ENCODE assay signal across 8 cellular contexts in genomic region chr13:34942732-34943674, GRCh38. TPM values are rescaled to one million over a fixed set of nuclear protein-coding genes. Genes with fewer than 3 reads are reported as not detected.
DNase-seq lines count a peak whose midpoint lies in the region; ATAC-seq and TF ChIP-seq lines count a peak whose summit lies in the region.

No MANE protein-coding gene starts in this region.

- H3K36me3 ChIP-seq in Loucy (ENCODE audit: insufficient read depth, low read length) (no peaks in the 10 kb centered on the region), neuron (ENCODE audit: insufficient read depth, low read length) (no peaks in the 10 kb centered on the region)

- DNase-seq in Caki2 (ENCODE audit: low read depth), result peak; percentile 10
- peak; percentile 22 for DNase-seq in activated CD8-positive, alpha-beta memory T cell treated with anti-CD3 and anti-CD28 coated beads, Interleukin-2, amount 50 U/mL, for 4 hours
- DNase-seq in germinal center (ENCODE audit: low spot score), result peak; percentile 11
- DNase-seq in central memory CD4-positive, alpha-beta T cell, result no peak
- DNase-seq in dermis blood vessel endothelial cell, result no peak

- ATAC-seq in GM21360 (IDR thresholded peaks at IDR 0.05; ENCODE audit: unreplicated experiment), result peak; percentile 29

- no peaks in the 10 kb centered on the region for H3K27me3 ChIP-seq in Loucy (ENCODE audit: insufficient read depth, low read length, poor library complexity, severe bottlenecking)
- H3K27me3 ChIP-seq in neuron (ENCODE audit: insufficient read depth, low read length), result peaks cover 5% of the 10 kb centered on the region

- H3K4me3 ChIP-seq in Loucy (ENCODE audit: low read length, poor library complexity, severe bottlenecking) (peak overlapping the region; percentile 81), neuron (ENCODE audit: low read length) (peak overlapping the region; percentile 71)

- H3K9me2 ChIP-seq in Loucy (replicated peaks; ENCODE audit: low read depth, low read length), result no peaks in the 10 kb centered on the region

- peaks cover 31% of the 10 kb centered on the region for H4K20me1 ChIP-seq in Loucy (ENCODE audit: insufficient read depth, low read length, poor library complexity, severe bottlenecking)

- in situ Hi-C loops in Caki2 (cut with HindIII; ENCODE audit: low pct_unique_long_range_greater_than_20kb, low sequenced_read_pairs), result no loop called here

- H3K4me1 ChIP-seq in Loucy (ENCODE audit: insufficient read depth, low read length, poor library complexity, severe bottlenecking), result peaks cover 33% of the 10 kb centered on the region
- H3K4me1 ChIP-seq in neuron (ENCODE audit: insufficient read depth, low read length), result peaks cover 26% of the 10 kb centered on the region

- peak overlapping the region; percentile 87 for H3K4me2 ChIP-seq in Loucy (ENCODE audit: low read depth, low read length, poor library complexity, severe bottlenecking)

- H2AFZ ChIP-seq in Loucy (ENCODE audit: low read length) (peak overlapping the region; percentile 98), neuron (ENCODE audit: low read depth, low read length) (peak overlapping the region; percentile 96)

- H3K9me3 ChIP-seq in Loucy (ENCODE audit: insufficient read depth, low read depth, low read length) (no peaks in the 10 kb centered on the region), neuron (ENCODE audit: low read length) (no peaks in the 10 kb centered on the region)

- peak overlapping the region; percentile 58 for H3K9ac ChIP-seq in Loucy (ENCODE audit: low read depth, low read length, poor library complexity, severe bottlenecking)

- H3F3A ChIP-seq in Loucy (ENCODE audit: low read depth), result 0 out of 2 replicates have a peak, but pooled peaks cover 3% of the 10 kb centered on the region

- peaks cover 9% of the 10 kb centered on the region; the same call in 1 of the 2 replicates for H3K79me2 ChIP-seq in Loucy (ENCODE audit: insufficient read depth, low read length)

- TF ChIP-seq CTCF in Loucy (conservative IDR thresholded peaks at IDR 0.05; ENCODE audit: low read length), result no peak

RNA-seq across cellular contexts. Expression of gene NBEA, which starts 0.9 kb away (rescaled TPM):
- total RNA-seq in Caki2 (2014; rRNA removed; shearing (Covaris generic); ENCODE audit: low replicate concordance), result 0.41 and 0.51 TPM in 2 replicates
- 2.6 and 3.6 TPM in 2 replicates for total RNA-seq in dermis blood vessel endothelial cell

Comparison
In these comparisons a context has a peak if more than half of its experiments do, and no peak if none do; other contexts are left out.
1. DNase-seq: peak in Caki2 (single experiment), activated CD8-positive, alpha-beta memory T cell treated with anti-CD3 and anti-CD28 coated beads, Interleukin-2, amount 50 U/mL, for 4 hours (single experiment) and germinal center (single experiment); none in central memory CD4-positive, alpha-beta T cell (single experiment) and dermis blood vessel endothelial cell (single experiment).